Comparison of ENCODE assay signal across 13 cellular contexts in the genomic region with DNA sequence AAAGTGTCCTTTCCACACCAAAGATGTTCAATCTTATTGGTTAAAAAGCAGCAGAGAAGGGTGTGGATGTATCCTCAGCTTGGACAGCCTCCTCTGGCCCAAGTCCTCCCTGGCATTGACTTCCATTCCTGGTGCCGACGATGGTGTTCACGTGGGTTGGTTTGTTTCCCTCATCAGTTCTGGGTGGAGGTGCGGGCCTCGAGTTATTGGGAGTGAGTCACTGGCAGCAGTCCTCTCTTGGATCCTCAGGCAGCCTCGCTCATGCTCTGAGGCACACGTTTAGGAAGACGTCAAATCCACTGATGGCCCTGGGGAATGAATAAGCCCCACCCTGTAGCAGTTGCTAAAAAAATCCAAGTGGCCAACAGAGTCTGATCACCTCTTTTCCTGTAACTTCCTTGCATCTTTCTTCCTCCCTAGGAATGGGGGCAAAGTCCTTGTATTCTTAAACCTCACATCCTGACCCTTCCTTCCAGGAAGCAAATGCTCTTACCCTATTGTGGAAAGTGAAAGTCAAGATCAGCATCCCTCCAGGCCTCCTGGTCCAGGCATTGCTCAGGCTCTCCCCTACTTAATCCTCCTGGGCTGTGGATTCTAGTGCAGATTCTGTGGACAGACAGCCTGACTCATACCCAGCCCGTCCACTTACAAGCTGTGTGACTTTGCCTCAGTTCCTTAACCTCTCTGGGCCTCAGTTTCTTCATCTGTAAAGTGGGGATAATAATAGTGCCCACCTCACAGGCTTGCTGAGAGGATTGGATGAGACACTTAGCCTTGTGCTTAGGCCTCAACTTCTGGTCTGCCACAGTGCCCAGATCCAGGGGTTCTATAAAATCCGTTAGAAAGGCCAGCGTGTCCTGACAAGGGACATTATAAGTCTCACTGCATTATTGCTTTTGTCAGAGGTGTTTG.
DNase-seq lines count a peak whose midpoint lies in the region; ATAC-seq, FAIRE-seq and TF ChIP-seq lines count a peak whose summit lies in the region.
"Had no signal": no experiment of that assay in that cellular context is flagged by ENCODE, and none has a peak within 500 bp of the region (broad histone marks: within the 10 kb centered on the region; RNA-seq: fewer than 3 reads in every experiment).

No MANE protein-coding gene starts in this region.

- H3K27ac ChIP-seq in astrocyte (ENCODE audit: low read depth, low read length) (no peak overlapping the region), right atrium auricular region (peak overlapping the region; percentile 33 to 48)
- no peak overlapping the region for H3K27ac ChIP-seq in CD8-positive, alpha-beta T cell (ENCODE audit: low read depth, low read length)
- H3K27ac ChIP-seq: SJSA1 had no signal

- no peak for ATAC-seq in CD8-positive, alpha-beta T cell
- ATAC-seq in HG02623 (IDR thresholded peaks at IDR 0.05; ENCODE audit: unreplicated experiment), result no peak

- no peaks in the 10 kb centered on the region for H3K36me3 Mint-ChIP-seq in astrocyte (ENCODE audit: low read depth, unreplicated experiment)
- no peaks in the 10 kb centered on the region for H3K36me3 Mint-ChIP-seq in CD8-positive, alpha-beta T cell
- H3K36me3 Mint-ChIP-seq: activated naive CD4-positive, alpha-beta T cell treated with anti-CD3 and anti-CD28 coated beads, Interleukin-2, amount 10 ng/mL, durations not matched to agents 7 days and 5 days had no signal

- CTCF ChIA-PET in CD8-positive, alpha-beta T cell (lab: Charles Lee), result no interaction called here

- no peak for FAIRE-seq in astrocyte (lab: Jason Lieb, UNC)

- intact Hi-C loops in CD8-positive, alpha-beta T cell (cut with DNase I, micrococcal nuclease), result no loop called here

- no peak overlapping the region for H3K4me2 ChIP-seq in astrocyte (ENCODE audit: low read length)
- peak overlapping the region; percentile 1 for H3K4me2 ChIP-seq in skeletal muscle satellite cell (ENCODE audit: low read length)

- no peak overlapping the region for H3K9ac ChIP-seq in astrocyte (ENCODE audit: low read length)
- no peak overlapping the region for H3K9ac ChIP-seq in skeletal muscle satellite cell (ENCODE audit: low read depth, low read length)

- peaks cover 5% of the 10 kb centered on the region for H3K9me3 Mint-ChIP-seq in astrocyte (ENCODE audit: unreplicated experiment)
- no peaks in the 10 kb centered on the region for H3K9me3 Mint-ChIP-seq in CD8-positive, alpha-beta T cell
- H3K9me3 Mint-ChIP-seq: activated CD4-positive, alpha-beta T cell treated with anti-CD3 and anti-CD28 coated beads, Interleukin-2, amount 10 ng/mL, durations not matched to agents 24 days and 14 days; activated naive CD4-positive, alpha-beta T cell treated with anti-CD3 and anti-CD28 coated beads, Interleukin-2, amount 10 ng/mL, durations not matched to agents 7 days and 5 days had no signal

- POLR2A ChIA-PET in CD8-positive, alpha-beta T cell (lab: Charles Lee), result no interaction called here

- peaks cover 4% of the 10 kb centered on the region for H3K4me1 Mint-ChIP-seq in astrocyte (ENCODE audit: low read depth, unreplicated experiment)
- H3K4me1 Mint-ChIP-seq in CD8-positive, alpha-beta T cell (ENCODE audit: low read depth), result no peaks in the 10 kb centered on the region
- H3K4me1 Mint-ChIP-seq: activated CD4-positive, alpha-beta T cell treated with anti-CD3 and anti-CD28 coated beads, Interleukin-2, amount 10 ng/mL, durations not matched to agents 24 days and 14 days; activated naive CD4-positive, alpha-beta T cell treated with anti-CD3 and anti-CD28 coated beads, Interleukin-2, amount 10 ng/mL, durations not matched to agents 7 days and 5 days had no signal

- DNase-seq in GM03348 (ENCODE audit: low spot score), result peak; percentile 83
- DNase-seq in astrocyte (ENCODE audit: low read depth), result peak; percentile 54
- DNase-seq in right atrium auricular region (ENCODE audit: low spot score), result peak; percentile 90
- DNase-seq in NCI-H345 (lab: John Stamatoyannopoulos, UW), result no peak
- DNase-seq in iPS-NIHi7 (ENCODE audit: extremely low spot score), result no peak
- no peak for DNase-seq in CD8-positive, alpha-beta T cell
- DNase-seq: activated CD4-positive, alpha-beta T cell treated with anti-CD3 and anti-CD28 coated beads, Interleukin-2, amount 10 ng/mL, durations not matched to agents 24 days and 14 days; activated naive CD4-positive, alpha-beta T cell treated with anti-CD3 and anti-CD28 coated beads, Interleukin-2, amount 10 ng/mL, durations not matched to agents 7 days and 5 days; effector CD8-positive, alpha-beta T cell; NCI-H446 had no signal

- no peaks in the 10 kb centered on the region for H4K20me1 ChIP-seq in astrocyte (ENCODE audit: insufficient read depth, low read length)

- no peak overlapping the region for H2AFZ ChIP-seq in astrocyte (ENCODE audit: low read depth, low read length)

- H3K27me3 ChIP-seq in astrocyte (ENCODE audit: insufficient read depth, low read length) (peaks cover 2% of the 10 kb centered on the region), right atrium auricular region (no peaks in the 10 kb centered on the region), skeletal muscle satellite cell (ENCODE audit: control insufficient read depth, insufficient read depth, low read length) (peaks cover 23% of the 10 kb centered on the region)
- no peaks in the 10 kb centered on the region for H3K27me3 ChIP-seq in CD8-positive, alpha-beta T cell (ENCODE audit: insufficient read depth, low read length)
- H3K27me3 ChIP-seq: SJSA1 had no signal

- H3K27ac Mint-ChIP-seq in astrocyte (ENCODE audit: unreplicated experiment), result no peak overlapping the region
- no peak overlapping the region for H3K27ac Mint-ChIP-seq in CD8-positive, alpha-beta T cell
- H3K27ac Mint-ChIP-seq: activated CD4-positive, alpha-beta T cell treated with anti-CD3 and anti-CD28 coated beads, Interleukin-2, amount 10 ng/mL, durations not matched to agents 24 days and 14 days; activated naive CD4-positive, alpha-beta T cell treated with anti-CD3 and anti-CD28 coated beads, Interleukin-2, amount 10 ng/mL, durations not matched to agents 7 days and 5 days had no signal

- no peaks in the 10 kb centered on the region for H3K36me3 ChIP-seq in astrocyte (ENCODE audit: insufficient read depth, low read length)
- no peaks in the 10 kb centered on the region for H3K36me3 ChIP-seq in right atrium auricular region
- no peaks in the 10 kb centered on the region for H3K36me3 ChIP-seq in skeletal muscle satellite cell (ENCODE audit: insufficient read depth, low read length)
- no peaks in the 10 kb centered on the region for H3K36me3 ChIP-seq in CD8-positive, alpha-beta T cell (ENCODE audit: insufficient read depth, low read length)
- H3K36me3 ChIP-seq: SJSA1 had no signal

- no peak overlapping the region for H3K4me3 Mint-ChIP-seq in astrocyte (ENCODE audit: unreplicated experiment)
- no peak overlapping the region for H3K4me3 Mint-ChIP-seq in CD8-positive, alpha-beta T cell
- H3K4me3 Mint-ChIP-seq: activated CD4-positive, alpha-beta T cell treated with anti-CD3 and anti-CD28 coated beads, Interleukin-2, amount 10 ng/mL, durations not matched to agents 24 days and 14 days; activated naive CD4-positive, alpha-beta T cell treated with anti-CD3 and anti-CD28 coated beads, Interleukin-2, amount 10 ng/mL, durations not matched to agents 7 days and 5 days had no signal

- no peak overlapping the region for H3K4me3 ChIP-seq in astrocyte (ENCODE audit: insufficient read depth, low read depth, low read length)
- H3K4me3 ChIP-seq in right atrium auricular region, result no peak overlapping the region
- no peak overlapping the region for H3K4me3 ChIP-seq in skeletal muscle satellite cell (ENCODE audit: low read length)
- no peak overlapping the region for H3K4me3 ChIP-seq in CD8-positive, alpha-beta T cell (ENCODE audit: low read depth, low read length)
- H3K4me3 ChIP-seq: SJSA1 had no signal

- H3K79me2 ChIP-seq in astrocyte (ENCODE audit: insufficient read depth, low read length), result no peaks in the 10 kb centered on the region

- H3K4me1 ChIP-seq in astrocyte (ENCODE audit: insufficient read depth, low read length) (no peaks in the 10 kb centered on the region), right atrium auricular region (peaks cover 0 to 7% of the 10 kb centered on the region in 2 donors), skeletal muscle satellite cell (ENCODE audit: control insufficient read depth, insufficient read depth, low read length) (no peaks in the 10 kb centered on the region)
- no peaks in the 10 kb centered on the region for H3K4me1 ChIP-seq in CD8-positive, alpha-beta T cell (ENCODE audit: insufficient read depth, low read length)

- H3K27me3 Mint-ChIP-seq in astrocyte (ENCODE audit: low read depth, unreplicated experiment), result peaks cover 57% of the 10 kb centered on the region
- H3K27me3 Mint-ChIP-seq in CD8-positive, alpha-beta T cell (ENCODE audit: low read depth), result no peaks in the 10 kb centered on the region
- H3K27me3 Mint-ChIP-seq: activated CD4-positive, alpha-beta T cell treated with anti-CD3 and anti-CD28 coated beads, Interleukin-2, amount 10 ng/mL, durations not matched to agents 24 days and 14 days; activated naive CD4-positive, alpha-beta T cell treated with anti-CD3 and anti-CD28 coated beads, Interleukin-2, amount 10 ng/mL, durations not matched to agents 7 days and 5 days had no signal

- TF ChIP-seq CTCF in astrocyte (IDR thresholded peaks at IDR 0.05; ENCODE audit: insufficient read depth, low read depth, low read length) (no peak), right atrium auricular region (IDR thresholded peaks at IDR 0.05) (no peak)
- no peak for TF ChIP-seq CTCF in CD8-positive, alpha-beta T cell (IDR thresholded peaks at IDR 0.05)

- H3K9me3 ChIP-seq in astrocyte (ENCODE audit: insufficient read depth, low read depth, low read length) (no peaks in the 10 kb centered on the region), right atrium auricular region (no peaks in the 10 kb centered on the region), skeletal muscle satellite cell (replicated peaks; ENCODE audit: low read length) (no peaks in the 10 kb centered on the region)
- no peaks in the 10 kb centered on the region for H3K9me3 ChIP-seq in CD8-positive, alpha-beta T cell (ENCODE audit: low read length)
- H3K9me3 ChIP-seq: SJSA1 had no signal

Comparison
In these comparisons a context has a peak if more than half of its experiments do, and no peak if none do; other contexts are left out.
1. DNase-seq: peak in GM03348 (single experiment), astrocyte (single experiment) and right atrium auricular region (single experiment); none in NCI-H345 (single experiment), iPS-NIHi7 (single experiment) and CD8-positive, alpha-beta T cell (0 of 7).
2. H3K27ac ChIP-seq: peak in right atrium auricular region (2 of 2); none in astrocyte (single experiment) and CD8-positive, alpha-beta T cell (single experiment).